Comparison of ENCODE assay signal across 23 cellular contexts in the genomic region with DNA sequence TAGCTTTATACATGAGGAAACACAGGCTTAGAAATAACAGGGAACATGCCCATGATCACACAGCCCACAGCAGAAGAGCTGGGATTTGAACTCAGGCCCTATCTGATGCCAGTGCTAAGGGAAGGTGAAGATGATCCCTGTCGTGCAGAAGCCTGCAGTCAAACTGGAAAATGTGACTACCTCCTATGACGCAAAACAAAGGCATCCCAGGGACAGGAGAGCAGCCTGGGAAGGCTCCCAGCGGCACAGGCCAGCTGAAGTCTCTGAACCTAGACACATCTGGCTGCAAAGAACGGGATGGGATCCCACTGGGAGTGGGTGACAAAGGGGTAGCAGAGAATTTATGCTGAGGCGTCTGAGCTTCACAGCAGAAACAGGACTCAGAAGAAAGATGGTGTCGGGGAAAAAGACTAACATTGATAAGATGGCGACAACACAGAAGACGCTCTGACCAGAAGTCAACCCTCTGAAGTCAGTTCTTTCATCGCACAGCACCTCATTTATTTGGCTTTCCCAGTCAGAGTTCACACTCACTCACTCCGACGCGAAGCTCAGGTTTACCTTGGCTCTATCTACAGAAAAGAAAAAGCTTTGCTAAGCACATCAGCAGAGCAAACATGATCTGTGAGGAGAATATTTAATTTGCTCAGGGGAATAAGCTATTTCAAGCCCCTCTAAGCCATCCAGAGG.
"Had no signal": no experiment of that assay in that cellular context is flagged by ENCODE, and none has a peak within 500 bp of the region (broad histone marks: within the 10 kb centered on the region; RNA-seq: fewer than 3 reads in every experiment).

No MANE protein-coding gene starts in this region.

- H3K36me3 Mint-ChIP-seq: naive thymus-derived CD4-positive, alpha-beta T cell; stimulated activated naive B cell treated with anti-CD40 and anti-IgM and Interleukin-4, amounts not matched to agents 10 μg/mL and 1 μg/mL and 100 μg/mL, for 72 hours had no signal

- H3K27me3 ChIP-seq: gastrocnemius medialis, heart left ventricle, hepatocyte, left lung, right atrium auricular region, sigmoid colon, suprapubic skin, transverse colon, vagina had no signal

- H3K4me3 Mint-ChIP-seq: effector memory CD8-positive, alpha-beta T cell; naive thymus-derived CD4-positive, alpha-beta T cell; nephron progenitor cell; stimulated activated naive B cell treated with anti-CD40 and anti-IgM and Interleukin-4, amounts not matched to agents 10 μg/mL and 1 μg/mL and 100 μg/mL, for 72 hours; stimulated activated naive CD8-positive, alpha-beta T cell treated with anti-CD3 and anti-CD28 coated beads, Interleukin-15, Interleukin-2, amounts not matched to agents 100 ng/mL and 50 ng/mL, for 24 hours had no signal

- ATAC-seq: effector memory CD8-positive, alpha-beta T cell; gastrocnemius medialis; heart left ventricle; left lung; naive thymus-derived CD4-positive, alpha-beta T cell; stimulated activated naive B cell treated with anti-CD40 and anti-IgM and Interleukin-4, amounts not matched to agents 10 μg/mL and 1 μg/mL and 100 μg/mL, for 72 hours had no signal

- H2AFZ ChIP-seq: hepatocyte had no signal

- H3K9me3 Mint-ChIP-seq: effector memory CD8-positive, alpha-beta T cell; naive thymus-derived CD4-positive, alpha-beta T cell; nephron progenitor cell; stimulated activated naive B cell treated with anti-CD40 and anti-IgM and Interleukin-4, amounts not matched to agents 10 μg/mL and 1 μg/mL and 100 μg/mL, for 72 hours; stimulated activated naive CD8-positive, alpha-beta T cell treated with anti-CD3 and anti-CD28 coated beads, Interleukin-15, Interleukin-2, amounts not matched to agents 100 ng/mL and 50 ng/mL, for 24 hours had no signal

- H3K4me3 ChIP-seq: gastrocnemius medialis, heart left ventricle, hepatocyte, left lung, prostate gland, right atrium auricular region, sigmoid colon, suprapubic skin, transverse colon, vagina had no signal

- DNase-seq: cortex of kidney; effector memory CD8-positive, alpha-beta T cell; foreskin fibroblast; gastrocnemius medialis; heart left ventricle; kidney; left lung; mesenchymal stem cell; midbrain; naive thymus-derived CD4-positive, alpha-beta T cell; nephron progenitor cell; nucleus accumbens; sigmoid colon; stimulated activated CD4-positive, alpha-beta T cell treated with anti-CD3 and anti-CD28 coated beads, Interleukin-2, amount 100 ng/mL, for 24 hours; stimulated activated CD4-positive, alpha-beta T cell treated with anti-CD3 and anti-CD28 coated beads, Interleukin-4, amount 100 ng/mL, for 4 hours; stimulated activated naive B cell treated with anti-CD40 and anti-IgM and Interleukin-4, amounts not matched to agents 10 μg/mL and 1 μg/mL and 100 μg/mL, for 72 hours; transverse colon had no signal

- H3K4me1 ChIP-seq: prostate gland, right atrium auricular region, suprapubic skin, transverse colon, vagina had no signal

- H3K27ac ChIP-seq: heart left ventricle, hepatocyte, left lung, right atrium auricular region, suprapubic skin, transverse colon, vagina had no signal

- H3K79me2 ChIP-seq: hepatocyte had no signal

- H3K27ac Mint-ChIP-seq: naive thymus-derived CD4-positive, alpha-beta T cell; nephron progenitor cell; stimulated activated naive B cell treated with anti-CD40 and anti-IgM and Interleukin-4, amounts not matched to agents 10 μg/mL and 1 μg/mL and 100 μg/mL, for 72 hours; stimulated activated naive CD8-positive, alpha-beta T cell treated with anti-CD3 and anti-CD28 coated beads, Interleukin-15, Interleukin-2, amounts not matched to agents 100 ng/mL and 50 ng/mL, for 24 hours had no signal

- H3K4me1 Mint-ChIP-seq: stimulated activated naive B cell treated with anti-CD40 and anti-IgM and Interleukin-4, amounts not matched to agents 10 μg/mL and 1 μg/mL and 100 μg/mL, for 72 hours had no signal

- H3K27me3 Mint-ChIP-seq: stimulated activated naive B cell treated with anti-CD40 and anti-IgM and Interleukin-4, amounts not matched to agents 10 μg/mL and 1 μg/mL and 100 μg/mL, for 72 hours; stimulated activated naive CD8-positive, alpha-beta T cell treated with anti-CD3 and anti-CD28 coated beads, Interleukin-15, Interleukin-2, amounts not matched to agents 100 ng/mL and 50 ng/mL, for 24 hours had no signal

- H3K9me3 ChIP-seq: gastrocnemius medialis, heart left ventricle, left lung, prostate gland, right atrium auricular region, sigmoid colon, suprapubic skin, transverse colon, vagina had no signal

- H3K4me2 ChIP-seq: hepatocyte had no signal
